ENCODE assay signal across 8 cellular contexts in genomic region chr5:179806250-179807045, GRCh38. TPM values are rescaled to one million over a fixed set of nuclear protein-coding genes. Genes with fewer than 3 reads are reported as not detected.
DNase-seq lines count a peak whose midpoint lies in the region; ATAC-seq, FAIRE-seq and TF ChIP-seq lines count a peak whose summit lies in the region.

Gene MGAT4B (minus strand): TSS chr5:179806866. CDS start chr5:179806583, 283 bp downstream.

- H3F3A ChIP-seq in PC-3 (ENCODE audit: low read length, unreplicated experiment): no peaks in the 10 kb centered on the region

- peak within 1 kb of the TSS; percentile 86 for H3K4me3 ChIP-seq in PC-3 (ENCODE audit: low read length)

- CTCF ChIA-PET in PC-3 (lab: Charles Lee): interaction anchor here (0.6 kb wide), 1 partner anchor 98 kb away, joined by 4 read pairs; no protein-coding TSS in a partner anchor
- CTCF ChIA-PET in activated naive CD4-positive, alpha-beta T cell treated with anti-CD3 and anti-CD28 coated beads for 36 hours (lab: Charles Lee): no interaction called here

- ATAC-seq in GM19455 (IDR thresholded peaks at IDR 0.05; ENCODE audit: unreplicated experiment) (peak; percentile 68), HG03520 (IDR thresholded peaks at IDR 0.05; ENCODE audit: unreplicated experiment) (peak; percentile 58), PC-3 (peak; percentile 74)

- no peaks in the 10 kb centered on the region for H3K27me3 ChIP-seq in PC-3 (ENCODE audit: low read length)

- H3K9me2 ChIP-seq in PC-3 (replicated peaks; ENCODE audit: low read length): no peaks in the 10 kb centered on the region

- DNase-seq in D341Med (ENCODE audit: low spot score) (peak; percentile 93), PC-3 (peak; percentile 74), frontal cortex (ENCODE audit: low spot score in 2 of 2) (peak; percentile 93 to 97), nephron progenitor cell (peak; percentile 72), ureter (ENCODE audit: low spot score) (peak; percentile 83)
- DNase-seq in activated naive CD4-positive, alpha-beta T cell treated with anti-CD3 and anti-CD28 coated beads for 36 hours: peak; percentile 62

- peaks cover 38% of the 10 kb centered on the region for H3K4me1 Mint-ChIP-seq in activated naive CD4-positive, alpha-beta T cell treated with anti-CD3 and anti-CD28 coated beads for 36 hours (ENCODE audit: low read depth)
- peaks cover 37% of the 10 kb centered on the region for H3K4me1 Mint-ChIP-seq in nephron progenitor cell

- H3K27ac Mint-ChIP-seq in activated naive CD4-positive, alpha-beta T cell treated with anti-CD3 and anti-CD28 coated beads for 36 hours: no peak within 1 kb of the TSS
- no peak within 1 kb of the TSS for H3K27ac Mint-ChIP-seq in nephron progenitor cell

- no peak for FAIRE-seq in frontal cortex (lab: Jason Lieb, UNC)

- peak within 1 kb of the TSS; percentile 71 for H2AFZ ChIP-seq in PC-3 (ENCODE audit: low read length)

- H3K9me3 ChIP-seq in PC-3 (ENCODE audit: low read length): no peaks in the 10 kb centered on the region

- POLR2A ChIA-PET in PC-3 (lab: Charles Lee; ENCODE audit: unreplicated experiment): no interaction called here

- no peaks in the 10 kb centered on the region for H3K36me3 ChIP-seq in PC-3 (ENCODE audit: low read depth, low read length)

- H3K79me2 ChIP-seq in PC-3 (ENCODE audit: low read length): peaks cover 56% of the 10 kb centered on the region

- peak within 1 kb of the TSS; percentile 30; the same call in 1 of the 2 replicates for H3K27ac ChIP-seq in PC-3 (ENCODE audit: low read length)

- H3K36me3 Mint-ChIP-seq in activated naive CD4-positive, alpha-beta T cell treated with anti-CD3 and anti-CD28 coated beads for 36 hours (ENCODE audit: low read depth): peaks cover 2% of the 10 kb centered on the region
- H3K36me3 Mint-ChIP-seq in nephron progenitor cell (ENCODE audit: low read depth): peaks cover 11% of the 10 kb centered on the region

- TF ChIP-seq CTCF in PC-3 (conservative IDR thresholded peaks at IDR 0.05; ENCODE audit: low read depth, low read length) (no peak), nephron progenitor cell (IDR thresholded peaks at IDR 0.05) (no peak)

- H4K20me1 ChIP-seq in PC-3 (ENCODE audit: low read length): peaks cover 5% of the 10 kb centered on the region

- BruUV-seq in PC-3 (replicated peaks; lab: Mats Ljungman, UMichigan): no TSS peak

- no peaks in the 10 kb centered on the region for H3K9me3 Mint-ChIP-seq in activated naive CD4-positive, alpha-beta T cell treated with anti-CD3 and anti-CD28 coated beads for 36 hours
- no peaks in the 10 kb centered on the region for H3K9me3 Mint-ChIP-seq in nephron progenitor cell

- H3K9ac ChIP-seq in PC-3 (ENCODE audit: low read length): peak within 1 kb of the TSS; percentile 86

- intact Hi-C loops in PC-3 (cut with micrococcal nuclease): loop anchor here (1.0 to 5.0 kb wide), 3 partner anchors 12 to 74 kb away; partner anchors contain the start of genes MAML1 and MRNIP
- intact Hi-C loops in activated naive CD4-positive, alpha-beta T cell treated with anti-CD3 and anti-CD28 coated beads for 36 hours (cut with micrococcal nuclease): loop anchor here (1.0 to 2.0 kb wide), 3 partner anchors 15 to 284 kb away; partner anchors contain the start of gene MAML1

- H3K4me3 Mint-ChIP-seq in activated naive CD4-positive, alpha-beta T cell treated with anti-CD3 and anti-CD28 coated beads for 36 hours: peak within 1 kb of the TSS; percentile 84
- peak within 1 kb of the TSS; percentile 86 for H3K4me3 Mint-ChIP-seq in nephron progenitor cell

- H3K27me3 Mint-ChIP-seq in activated naive CD4-positive, alpha-beta T cell treated with anti-CD3 and anti-CD28 coated beads for 36 hours (ENCODE audit: low read depth): no peaks in the 10 kb centered on the region
- no peaks in the 10 kb centered on the region for H3K27me3 Mint-ChIP-seq in nephron progenitor cell (ENCODE audit: low read depth, poor library complexity)

- H3K4me2 ChIP-seq in PC-3 (ENCODE audit: low read length): peak within 1 kb of the TSS; percentile 97

- H3K4me1 ChIP-seq in PC-3 (ENCODE audit: insufficient read depth, low read length): peaks cover 31% of the 10 kb centered on the region

RNA-seq across cellular contexts. Expression of gene MGAT4B, which starts in this region (rescaled TPM):
- total RNA-seq in PC-3 (2014; rRNA removed) (88.9 and 113 TPM in 2 replicates), frontal cortex (58.7 TPM), ureter (93.8 TPM)
- total RNA-seq in activated naive CD4-positive, alpha-beta T cell treated with anti-CD3 and anti-CD28 coated beads for 36 hours: 10 to 100 TPM; 57.7 to 59.9 TPM

Comparison
In these comparisons a context has a peak if more than half of its experiments do, and no peak if none do; other contexts are left out.
1. Peak in every context shown above with its lines: DNase-seq, ATAC-seq, H3K4me3 ChIP-seq and H3K27ac ChIP-seq.